Comparison of ENCODE assay signal across 8 cellular contexts in the genomic region with DNA sequence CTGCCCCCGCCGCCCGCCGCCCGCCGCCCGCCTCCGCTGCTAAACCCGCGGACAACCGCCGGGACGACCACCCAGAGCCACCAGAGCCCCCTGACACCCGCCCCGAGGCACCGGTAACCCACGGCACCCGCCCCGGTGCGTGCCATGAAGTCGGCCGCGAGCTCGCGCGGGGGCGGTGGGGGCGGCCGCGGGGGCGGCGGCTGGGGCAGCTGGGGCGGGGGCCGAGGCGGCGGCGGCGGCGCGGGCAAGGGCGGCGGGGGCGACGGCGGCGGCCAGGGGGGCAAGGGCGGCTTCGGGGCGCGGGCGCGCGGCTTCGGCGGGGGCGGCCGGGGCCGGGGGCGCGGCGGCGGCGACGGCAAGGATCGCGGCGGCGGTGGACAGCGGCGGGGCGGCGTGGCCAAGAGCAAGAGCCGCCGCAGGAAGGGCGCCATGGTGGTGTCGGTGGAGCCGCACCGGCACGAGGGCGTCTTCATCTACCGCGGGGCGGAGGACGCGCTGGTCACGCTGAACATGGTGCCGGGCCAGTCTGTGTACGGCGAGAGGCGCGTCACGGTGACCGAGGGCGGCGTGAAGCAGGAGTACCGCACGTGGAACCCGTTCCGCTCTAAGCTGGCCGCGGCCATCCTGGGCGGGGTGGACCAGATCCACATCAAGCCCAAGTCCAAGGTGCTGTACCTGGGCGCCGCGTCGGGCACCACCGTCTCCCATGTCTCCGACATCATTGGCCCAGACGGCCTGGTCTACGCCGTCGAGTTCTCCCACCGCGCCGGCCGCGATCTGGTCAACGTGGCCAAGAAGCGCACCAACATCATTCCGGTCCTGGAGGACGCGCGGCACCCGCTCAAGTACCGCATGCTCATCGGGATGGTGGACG. TPM values are rescaled to one million over a fixed set of nuclear protein-coding genes. Genes with fewer than 3 reads are reported as not detected.
DNase-seq lines count a peak whose midpoint lies in the region; ATAC-seq and TF ChIP-seq lines count a peak whose summit lies in the region.

No MANE protein-coding gene starts in this region.

- no peak for TF ChIP-seq POLR2A in stomach (IDR thresholded peaks at IDR 0.05)

- no peak overlapping the region for H3K27ac Mint-ChIP-seq in T-helper 2 cell treated with Interferon-gamma antibody and Interleukin-4, amounts not matched to agents 5 μg/mL and 100 μg/mL, for 36 hours
- no peak overlapping the region for H3K27ac Mint-ChIP-seq in activated naive CD8-positive, alpha-beta T cell

- peaks cover 49% of the 10 kb centered on the region for H3K27me3 Mint-ChIP-seq in T-helper 2 cell treated with Interferon-gamma antibody and Interleukin-4, amounts not matched to agents 5 μg/mL and 100 μg/mL, for 36 hours (ENCODE audit: low read depth)
- peaks cover 27% of the 10 kb centered on the region for H3K27me3 Mint-ChIP-seq in activated naive CD8-positive, alpha-beta T cell

- H3K9ac ChIP-seq in iPS-20b (ENCODE audit: low read depth, low read length) = no peak overlapping the region

- no peaks in the 10 kb centered on the region for H3K36me3 ChIP-seq in iPS-20b (ENCODE audit: insufficient read depth, low read depth, low read length)
- H3K36me3 ChIP-seq in stomach = no peaks in the 10 kb centered on the region

- H3K4me1 ChIP-seq in iPS-20b (ENCODE audit: insufficient read depth, low read length) = peaks cover 9% of the 10 kb centered on the region; the same call in 1 of the 2 replicates
- H3K4me1 ChIP-seq in stomach = peaks cover 4 to 15% (median 9%) of the 10 kb centered on the region in 4 donors

- no peaks in the 10 kb centered on the region for H3K36me3 Mint-ChIP-seq in T-helper 2 cell treated with Interferon-gamma antibody and Interleukin-4, amounts not matched to agents 5 μg/mL and 100 μg/mL, for 36 hours (ENCODE audit: low read depth)
- H3K36me3 Mint-ChIP-seq in activated naive CD8-positive, alpha-beta T cell = peaks cover 4% of the 10 kb centered on the region

- WGBS in stomach, 5 donors = 17 to 67% (median 21%) methylated on average over 15 to 127 of the region's 127 CpGs

- H3K9me3 Mint-ChIP-seq in T-helper 2 cell treated with Interferon-gamma antibody and Interleukin-4, amounts not matched to agents 5 μg/mL and 100 μg/mL, for 36 hours = no peaks in the 10 kb centered on the region
- H3K9me3 Mint-ChIP-seq in activated naive CD8-positive, alpha-beta T cell (ENCODE audit: low read depth) = no peaks in the 10 kb centered on the region

- H3K4me3 ChIP-seq in iPS-20b (ENCODE audit: low read length) (peak overlapping the region; percentile 49; the same call in 1 of the 2 replicates), stomach (peak overlapping the region; percentile 44 to 56 (median 47))

- intact Hi-C loops in stomach (cut with DNase I; ENCODE audit: low total_unique reads) = no loop called here

- no peak for ATAC-seq in GM18868 (IDR thresholded peaks at IDR 0.05; ENCODE audit: unreplicated experiment)
- no peak for ATAC-seq in GM19463 (IDR thresholded peaks at IDR 0.05; ENCODE audit: unreplicated experiment)

- H3K9me3 ChIP-seq in iPS-20b (ENCODE audit: insufficient read depth, low read depth, low read length) (no peaks in the 10 kb centered on the region), stomach (peaks cover 0 to 10% (median 6%) of the 10 kb centered on the region in 4 donors)

- peaks cover 4% of the 10 kb centered on the region for H3K4me1 Mint-ChIP-seq in T-helper 2 cell treated with Interferon-gamma antibody and Interleukin-4, amounts not matched to agents 5 μg/mL and 100 μg/mL, for 36 hours (ENCODE audit: low read depth)
- H3K4me1 Mint-ChIP-seq in activated naive CD8-positive, alpha-beta T cell (ENCODE audit: low read depth) = peaks cover 12% of the 10 kb centered on the region

- peaks cover 37% of the 10 kb centered on the region for H3K27me3 ChIP-seq in iPS-20b (ENCODE audit: insufficient read depth, low read length)
- peaks cover 0 to 58% (median 34%) of the 10 kb centered on the region in 3 donors for H3K27me3 ChIP-seq in stomach

- no peak for TF ChIP-seq CTCF in stomach (IDR thresholded peaks at IDR 0.05)

- no peak for DNase-seq in T-helper 2 cell treated with Interferon-gamma antibody and Interleukin-4, amounts not matched to agents 5 μg/mL and 100 μg/mL, for 36 hours (ENCODE audit: low spot score)
- DNase-seq in T-helper 2 cell (no peak), stomach (no peak), inferior parietal cortex (ENCODE audit: extremely low spot score) (no peak)

- H3K27ac ChIP-seq in iPS-20b (ENCODE audit: low read length) (no peak overlapping the region), stomach (no peak overlapping the region)

- H3K4me3 Mint-ChIP-seq in T-helper 2 cell treated with Interferon-gamma antibody and Interleukin-4, amounts not matched to agents 5 μg/mL and 100 μg/mL, for 36 hours = peak overlapping the region; percentile 48
- H3K4me3 Mint-ChIP-seq in activated naive CD8-positive, alpha-beta T cell = peak overlapping the region; percentile 73

- no peak for TF ChIP-seq EP300 in stomach (IDR thresholded peaks at IDR 0.05)

RNA-seq across cellular contexts. Expression of gene FBLL1, which starts 0.5 kb away (rescaled TPM):
- 1 to 10 TPM in 1 of 5 donors, not detected in 4; 1.3 TPM for total RNA-seq in stomach
- under 1 TPM; 0.37 to 0.55 (median 0.46) TPM for polyA plus RNA-seq in stomach

RNA-seq across cellular contexts. Expression of gene RARS1, which starts 43.3 kb away (rescaled TPM):
- 100 to 1,000 TPM in 1 of 5 donors, 10 to 100 TPM in 4; 36.2 to 139 (median 48.7) TPM for total RNA-seq in stomach
- polyA plus RNA-seq in stomach = 10 to 100 TPM; 27.5 to 39.5 (median 30.9) TPM

RNA-seq across cellular contexts. Expression of gene PANK3, which starts 49.6 kb away (rescaled TPM):
- 100 to 1,000 TPM in 1 of 5 donors, 10 to 100 TPM in 3, 1 to 10 TPM in 1; 7.0 to 104 (median 22.2) TPM for total RNA-seq in stomach
- polyA plus RNA-seq in stomach = 1 to 10 TPM; 4.8 to 7.8 (median 6.2) TPM
